25 cellular contexts compared by ENCODE assay signal in genomic region chr2:72208225-72208624, GRCh38.
"Had no signal": no experiment of that assay in that cellular context is flagged by ENCODE, and none has a peak within 500 bp of the region (broad histone marks: within the 10 kb centered on the region; RNA-seq: fewer than 3 reads in every experiment).

No MANE protein-coding gene starts in this region.

- H3K4me3 Mint-ChIP-seq: dendritic cell treated with granulocyte-macrophage colony-stimulating factor and Interleukin-4, amounts not matched to agents 40 ng/mL and 50 ng/mL, for 4 days; effector memory CD8-positive, alpha-beta T cell; endodermal cell had no signal

- H3K4me3 ChIP-seq: colonic mucosa, coronary artery, dorsolateral prefrontal cortex, esophagus muscularis mucosa, esophagus squamous epithelium, gastrocnemius medialis, gastroesophageal sphincter, heart left ventricle, heart right ventricle had no signal

- DNase-seq: colonic mucosa; cortex of kidney; dermis blood vessel endothelial cell; dorsolateral prefrontal cortex; effector CD4-positive, alpha-beta T cell; effector CD8-positive, alpha-beta T cell; effector memory CD4-positive, alpha-beta T cell; effector memory CD8-positive, alpha-beta T cell; endodermal cell; erythroblast; esophagus squamous epithelium; foreskin fibroblast; foreskin keratinocyte; foreskin melanocyte; gastrocnemius medialis; glutamatergic neuron; head of caudate nucleus; heart left ventricle; heart right ventricle had no signal

- H3K9me3 ChIP-seq: colonic mucosa, esophagus muscularis mucosa, esophagus squamous epithelium, gastrocnemius medialis, gastroesophageal sphincter, heart left ventricle, heart right ventricle had no signal

- H3K27me3 Mint-ChIP-seq: dendritic cell treated with granulocyte-macrophage colony-stimulating factor and Interleukin-4, amounts not matched to agents 40 ng/mL and 50 ng/mL, for 4 days; effector memory CD8-positive, alpha-beta T cell had no signal

- H3K27me3 ChIP-seq: colonic mucosa, dorsolateral prefrontal cortex, esophagus muscularis mucosa, esophagus squamous epithelium, foreskin keratinocyte, gastrocnemius medialis, gastroesophageal sphincter, heart left ventricle, heart right ventricle had no signal

- H3K36me3 ChIP-seq: colonic mucosa, esophagus muscularis mucosa, esophagus squamous epithelium, gastrocnemius medialis, gastroesophageal sphincter, heart left ventricle, heart right ventricle had no signal

- ATAC-seq: effector memory CD8-positive, alpha-beta T cell; esophagus mucosa; foreskin keratinocyte; gastrocnemius medialis; gastroesophageal sphincter; heart left ventricle; heart right ventricle had no signal

- H3K27ac Mint-ChIP-seq: dendritic cell treated with granulocyte-macrophage colony-stimulating factor and Interleukin-4, amounts not matched to agents 40 ng/mL and 50 ng/mL, for 4 days; effector memory CD8-positive, alpha-beta T cell; endodermal cell had no signal

- H3K4me1 ChIP-seq: foreskin keratinocyte had no signal

- H3K9me3 Mint-ChIP-seq: dendritic cell treated with granulocyte-macrophage colony-stimulating factor and Interleukin-4, amounts not matched to agents 40 ng/mL and 50 ng/mL, for 4 days; effector memory CD8-positive, alpha-beta T cell; endodermal cell had no signal

- H3K27ac ChIP-seq: colonic mucosa, coronary artery, dorsolateral prefrontal cortex, epithelial cell of prostate, esophagus muscularis mucosa, esophagus squamous epithelium, foreskin keratinocyte, gastrocnemius medialis, gastroesophageal sphincter, heart left ventricle, heart right ventricle had no signal
